7 cellular contexts compared by ENCODE assay signal in the genomic region with DNA sequence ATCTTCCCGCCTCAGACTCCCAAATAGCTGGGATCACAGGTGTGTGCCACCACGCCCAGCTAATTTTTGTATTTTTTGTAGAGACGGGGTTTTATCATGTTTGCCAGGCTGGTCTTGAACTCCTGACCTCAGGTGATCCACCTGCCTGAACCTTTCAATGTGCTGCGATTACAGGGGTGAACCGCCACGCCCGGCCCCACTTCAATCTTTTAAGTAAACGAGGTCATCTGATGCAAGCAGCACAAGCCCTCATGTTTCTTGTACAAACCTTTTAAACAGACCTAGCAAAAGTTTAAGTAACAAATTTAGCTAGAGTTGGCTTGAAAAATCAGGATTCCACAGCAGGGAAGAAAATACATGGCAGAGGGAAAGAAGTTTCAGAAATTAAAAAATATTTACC.
"Had no signal": no experiment of that assay in that cellular context is flagged by ENCODE, and none has a peak within 500 bp of the region (broad histone marks: within the 10 kb centered on the region; RNA-seq: fewer than 3 reads in every experiment).

No MANE protein-coding gene starts in this region.

- FAIRE-seq: HTR-8/SVneo, K562 had no signal

- ATAC-seq: K562 had no signal

- H3K27ac Mint-ChIP-seq: IgD-negative memory B cell had no signal

- H3K9me3 Mint-ChIP-seq: IgD-negative memory B cell had no signal

- H3K4me3 Mint-ChIP-seq: IgD-negative memory B cell had no signal

- H3K4me3 ChIP-seq: K562 had no signal

- H3K27ac ChIP-seq: HL-60 had no signal

- DNase-seq: IMR-90, KBM-7, KG1 had no signal
